In genomic region chr19:7385062-7385461, GRCh38 we compare ENCODE assay signal across 21 cellular contexts.
"Had no signal": no experiment of that assay in that cellular context is flagged by ENCODE, and none has a peak within 500 bp of the region (broad histone marks: within the 10 kb centered on the region; RNA-seq: fewer than 3 reads in every experiment).

No MANE protein-coding gene starts in this region.

- H3K27ac Mint-ChIP-seq: activated CD4-positive, alpha-beta T cell treated with anti-CD3 and anti-CD28 coated beads, Interleukin-2, amount 10 ng/mL, durations not matched to agents 7 days and 5 days; activated CD8-positive, alpha-beta T cell treated with anti-CD3 and anti-CD28 coated beads, Interleukin-2, amount 10 ng/mL, durations not matched to agents 7 days and 5 days; T-helper 2 cell treated with Interferon-gamma antibody and Interleukin-4, amounts not matched to agents 5 μg/mL and 100 μg/mL, for 36 hours had no signal

- ATAC-seq: activated CD8-positive, alpha-beta T cell treated with anti-CD3 and anti-CD28 coated beads, Interleukin-2, amount 10 ng/mL, durations not matched to agents 7 days and 5 days; activated T-cell treated with anti-CD3 and anti-CD28 coated beads, Interleukin-2, amount 50 U/mL, for 4 hours; left colon; stimulated activated naive CD8-positive, alpha-beta T cell treated with anti-CD3 and anti-CD28 coated beads, Interleukin-15, Interleukin-2, amounts not matched to agents 100 U/mL and 50 U/mL, for 24 hours had no signal

- H3K4me3 ChIP-seq: dorsolateral prefrontal cortex, hepatocyte, tibial artery, uterus had no signal

- H3K27me3 Mint-ChIP-seq: activated CD4-positive, alpha-beta T cell treated with anti-CD3 and anti-CD28 coated beads, Interleukin-2, amount 10 ng/mL, durations not matched to agents 7 days and 5 days had no signal

- H3K9me3 Mint-ChIP-seq: activated CD4-positive, alpha-beta T cell treated with anti-CD3 and anti-CD28 coated beads, Interleukin-2, amount 10 ng/mL, durations not matched to agents 7 days and 5 days; activated T-cell treated with anti-CD3 and anti-CD28 coated beads, Interleukin-2, amount 50 U/mL, for 4 hours; T-helper 2 cell treated with Interferon-gamma antibody and Interleukin-4, amounts not matched to agents 5 μg/mL and 100 μg/mL, for 36 hours had no signal

- DNase-seq: activated CD4-positive, alpha-beta T cell treated with anti-CD3 and anti-CD28 coated beads, Interleukin-2, amount 10 ng/mL, durations not matched to agents 7 days and 5 days; activated CD4-positive, CD25-positive, alpha-beta regulatory T cell; activated CD8-positive, alpha-beta T cell treated with anti-CD3 and anti-CD28 coated beads, Interleukin-2, amount 10 ng/mL, durations not matched to agents 7 days and 5 days; activated effector memory CD4-positive, alpha-beta T cell treated with anti-CD3 and anti-CD28 coated beads, Interleukin-2, amount 50 U/mL, for 16 hours; activated naive CD4-positive, alpha-beta T cell treated with anti-CD3 and anti-CD28 coated beads, Interleukin-2, amount 50 U/mL, for 16 hours; activated T-cell treated with anti-CD3 and anti-CD28 coated beads, Interleukin-2, amount 50 U/mL, for 4 hours; amniotic stem cell; dorsolateral prefrontal cortex; left colon; mammary epithelial cell; occipital lobe; stimulated activated CD4-positive, alpha-beta T cell treated with anti-CD3 and anti-CD28 coated beads, Interleukin-12 subunit alpha, Interleukin-12 subunit beta, amount 100 ng/mL, for 4 hours; stimulated activated CD4-positive, alpha-beta T cell treated with anti-CD3 and anti-CD28 coated beads, Interleukin-1b, Interleukin-23, amount 100 ng/mL, for 48 hours; stimulated activated CD8-positive, alpha-beta memory T cell treated with anti-CD3 and anti-CD28 coated beads, Interleukin-4, amount 100 ng/mL, for 48 hours; stimulated activated naive CD8-positive, alpha-beta T cell treated with anti-CD3 and anti-CD28 coated beads, Interleukin-15, Interleukin-2, amounts not matched to agents 100 U/mL and 50 U/mL, for 24 hours; substantia nigra; SW 1271; tibial artery; uterus had no signal

- H3K4me3 Mint-ChIP-seq: activated CD4-positive, alpha-beta T cell treated with anti-CD3 and anti-CD28 coated beads, Interleukin-2, amount 10 ng/mL, durations not matched to agents 7 days and 5 days; activated CD8-positive, alpha-beta T cell treated with anti-CD3 and anti-CD28 coated beads, Interleukin-2, amount 10 ng/mL, durations not matched to agents 7 days and 5 days; activated T-cell treated with anti-CD3 and anti-CD28 coated beads, Interleukin-2, amount 50 U/mL, for 4 hours; T-helper 2 cell treated with Interferon-gamma antibody and Interleukin-4, amounts not matched to agents 5 μg/mL and 100 μg/mL, for 36 hours had no signal

- H3K36me3 ChIP-seq: uterus had no signal

- H3K9me3 ChIP-seq: tibial artery, uterus had no signal

- H3K27me3 ChIP-seq: dorsolateral prefrontal cortex, hepatocyte, tibial artery, uterus had no signal

- H3K4me1 ChIP-seq: tibial artery, uterus had no signal

- H3K27ac ChIP-seq: dorsolateral prefrontal cortex, hepatocyte, tibial artery, uterus had no signal
